Comparison of ENCODE assay signal across 26 cellular contexts in genomic region chr13:50714886-50715285, GRCh38.
DNase-seq lines count a peak whose midpoint lies in the region; ATAC-seq lines count a peak whose summit lies in the region.
"Had no signal": no experiment of that assay in that cellular context is flagged by ENCODE, and none has a peak within 500 bp of the region (broad histone marks: within the 10 kb centered on the region; RNA-seq: fewer than 3 reads in every experiment).

No MANE protein-coding gene starts in this region.

- peak overlapping the region; percentile 83 for H3K27ac Mint-ChIP-seq in dendritic cell treated with granulocyte-macrophage colony-stimulating factor and Interleukin-4, amounts not matched to agents 40 ng/mL and 50 ng/mL, for 4 days
- H3K27ac Mint-ChIP-seq: mesothelial cell of epicardium, WTC11 had no signal

- no peaks in the 10 kb centered on the region for H3K36me3 Mint-ChIP-seq in dendritic cell treated with granulocyte-macrophage colony-stimulating factor and Interleukin-4, amounts not matched to agents 40 ng/mL and 50 ng/mL, for 4 days (ENCODE audit: low read depth)
- H3K36me3 Mint-ChIP-seq: activated CD8-positive, alpha-beta memory T cell treated with anti-CD3 and anti-CD28 coated beads, Interleukin-2, amount 10 ng/mL, durations not matched to agents 7 days and 5 days; mesothelial cell of epicardium; naive B cell; WTC11 had no signal

- DNase-seq in SIG-M5 treated with dmso at 0.1 percent for 504 hours (lab: John Stamatoyannopoulos, UW; ENCODE audit: unreplicated experiment) = peak; percentile 69
- no peak for DNase-seq in SIG-M5 (lab: John Stamatoyannopoulos, UW)
- peak; percentile 83 to 93 for DNase-seq in NCI-H524 (lab: John Stamatoyannopoulos, UW)
- no peak for DNase-seq in substantia nigra (lab: John Stamatoyannopoulos, UW)
- no peak for DNase-seq in ecto neural progenitor cell (ENCODE audit: low spot score)
- no peak for DNase-seq in H4 (ENCODE audit: low spot score)
- DNase-seq: activated CD8-positive, alpha-beta memory T cell treated with anti-CD3 and anti-CD28 coated beads, Interleukin-2, amount 10 ng/mL, durations not matched to agents 7 days and 5 days; activated naive CD8-positive, alpha-beta T cell treated with anti-CD3 and anti-CD28 coated beads, Interleukin-2, amount 50 U/mL, for 24 hours; activated T-cell treated with anti-CD3 and anti-CD28 coated beads, Interleukin-2, amount 50 U/mL, for 48 hours; AML-193; cerebellar nuclear complex; COR-L47; DMS79; Karpas-422; naive B cell; NCI-H1105; NCI-H1930; NCI-H526 treated with DMSO at 0.1 percent for 48 hours; OCI-M1; stomach; T1000 had no signal

- no peaks in the 10 kb centered on the region for H3K9me3 Mint-ChIP-seq in dendritic cell treated with granulocyte-macrophage colony-stimulating factor and Interleukin-4, amounts not matched to agents 40 ng/mL and 50 ng/mL, for 4 days
- H3K9me3 Mint-ChIP-seq: activated naive CD8-positive, alpha-beta T cell treated with anti-CD3 and anti-CD28 coated beads, Interleukin-2, amount 50 U/mL, for 24 hours; mesothelial cell of epicardium; WTC11 had no signal

- intact Hi-C loops in dendritic cell treated with granulocyte-macrophage colony-stimulating factor and Interleukin-4, amounts not matched to agents 40 ng/mL and 50 ng/mL, for 4 days (cut with micrococcal nuclease) = loop anchor here (5.0 kb wide), 1 partner anchor 78 kb away; no protein-coding TSS in a partner anchor

- H3K27ac ChIP-seq in substantia nigra (ENCODE audit: low read depth, low read length, poor library complexity, severe bottlenecking) = peak overlapping the region; percentile 50
- H3K27ac ChIP-seq: A549 had no signal

- H3K4me3 Mint-ChIP-seq in dendritic cell treated with granulocyte-macrophage colony-stimulating factor and Interleukin-4, amounts not matched to agents 40 ng/mL and 50 ng/mL, for 4 days = peak overlapping the region; percentile 50
- H3K4me3 Mint-ChIP-seq: activated naive CD8-positive, alpha-beta T cell treated with anti-CD3 and anti-CD28 coated beads, Interleukin-2, amount 50 U/mL, for 24 hours; mesothelial cell of epicardium; WTC11 had no signal

- no peak for ATAC-seq in GM21825 (IDR thresholded peaks at IDR 0.05; ENCODE audit: unreplicated experiment)
- ATAC-seq: A549; activated naive CD8-positive, alpha-beta T cell treated with anti-CD3 and anti-CD28 coated beads, Interleukin-2, amount 50 U/mL, for 24 hours; WTC11 had no signal

- peaks cover 38% of the 10 kb centered on the region for H3K4me1 Mint-ChIP-seq in dendritic cell treated with granulocyte-macrophage colony-stimulating factor and Interleukin-4, amounts not matched to agents 40 ng/mL and 50 ng/mL, for 4 days (ENCODE audit: low read depth)
- H3K4me1 Mint-ChIP-seq: WTC11 had no signal

- H3K27me3 Mint-ChIP-seq in dendritic cell treated with granulocyte-macrophage colony-stimulating factor and Interleukin-4, amounts not matched to agents 40 ng/mL and 50 ng/mL, for 4 days = no peaks in the 10 kb centered on the region
- H3K27me3 Mint-ChIP-seq: naive B cell had no signal

Comparison
In these comparisons a context has a peak if more than half of its experiments do, and no peak if none do; other contexts are left out.
1. DNase-seq: peak in SIG-M5 treated with dmso at 0.1 percent for 504 hours (single experiment) and NCI-H524 (2 of 2); none in SIG-M5 (single experiment), substantia nigra (0 of 49), ecto neural progenitor cell (single experiment) and H4 (single experiment).